16 cellular contexts compared by ENCODE assay signal in genomic region chr20:62584671-62585512, GRCh38. TPM values are rescaled to one million over a fixed set of nuclear protein-coding genes. Genes with fewer than 3 reads are reported as not detected.
DNase-seq lines count a peak whose midpoint lies in the region; ATAC-seq, FAIRE-seq and TF ChIP-seq lines count a peak whose summit lies in the region.
"Had no signal": no experiment of that assay in that cellular context is flagged by ENCODE, and none has a peak within 500 bp of the region (broad histone marks: within the 10 kb centered on the region; RNA-seq: fewer than 3 reads in every experiment).

No MANE protein-coding gene starts in this region.

- intact Hi-C loops in HepG2 (cut with micrococcal nuclease; ENCODE audit: unreplicated experiment), result loop anchor here (5.0 kb wide), 1 partner anchor 63 kb away; no protein-coding TSS in a partner anchor
- intact Hi-C loops in right lobe of liver (cut with DNase I), result no loop called here
- intact Hi-C loops in Panc1 (cut with micrococcal nuclease; ENCODE audit: unreplicated experiment), result no loop called here
- intact Hi-C loops in kidney (cut with DNase I), result no loop called here

- H2BK15ac ChIP-seq in H1 (ENCODE audit: low read length), result peak overlapping the region; percentile 40; the same call in 1 of the 2 replicates

- peak overlapping the region; percentile 73 for H4K91ac ChIP-seq in H1 (replicated peaks; ENCODE audit: insufficient read length, low read length)

- H3K23me2 ChIP-seq in H1 (ENCODE audit: low read depth, low read length), result no peaks in the 10 kb centered on the region

- no peak overlapping the region for H2BK120ac ChIP-seq in H1 (replicated peaks; ENCODE audit: low read depth, low read length)

- H2AK5ac ChIP-seq in H1 (ENCODE audit: low read depth, low read length), result 0 out of 2 replicates have a peak overlapping the region, but pooled peaks have one; percentile 39

- H3K79me2 ChIP-seq in HepG2 (ENCODE audit: insufficient read depth, low read length), result no peaks in the 10 kb centered on the region
- H3K79me2 ChIP-seq in H1 (ENCODE audit: control insufficient read depth in 1 of 2, insufficient read depth in 2 of 2, low read length in 2 of 2), result no peaks in the 10 kb centered on the region

- FAIRE-seq in HepG2 (lab: Jason Lieb, UNC) (peak; percentile 55), H1 (lab: Jason Lieb, UNC) (no peak), kidney (lab: Jason Lieb, UNC) (no peak)

- no peak overlapping the region for H4K5ac ChIP-seq in H1 (ENCODE audit: insufficient read length, low read depth, low read length)

- no peak overlapping the region for H3K4me3 ChIP-seq in HepG2 (replicated peaks in 1 of 3; ENCODE audit: insufficient read depth in 1 of 3, low read depth in 2 of 3, low read length in 3 of 3)
- H3K4me3 ChIP-seq in right lobe of liver, result no peak overlapping the region
- H3K4me3 ChIP-seq in Panc1 (ENCODE audit: low read depth in 2 of 2, low read length in 2 of 2), result no peak overlapping the region
- no peak overlapping the region for H3K4me3 ChIP-seq in H1 (ENCODE audit: extremely low read depth in 1 of 4, insufficient read depth in 2 of 4, low read depth in 3 of 4, low read length in 4 of 4)
- no peak overlapping the region for H3K4me3 ChIP-seq in kidney (ENCODE audit: low read length in 2 of 2)
- H3K4me3 ChIP-seq: BLaER1 had no signal

- H3K4me2 ChIP-seq in HepG2 (ENCODE audit: low read depth, low read length), result no peak overlapping the region
- no peak overlapping the region for H3K4me2 ChIP-seq in H1 (ENCODE audit: insufficient read depth in 1 of 2, low read depth in 2 of 2, low read length in 2 of 2)
- H3K4me2 ChIP-seq: BLaER1, SK-N-SH had no signal

- no peak for TF ChIP-seq CTCF in HepG2 (CRISPR knock-in tag; IDR thresholded peaks at IDR 0.05)
- no peak for TF ChIP-seq CTCF in right lobe of liver (IDR thresholded peaks at IDR 0.05)
- TF ChIP-seq CTCF in Panc1 (IDR thresholded peaks at IDR 0.05), result no peak
- TF ChIP-seq CTCF in H1 (IDR thresholded peaks at IDR 0.05; ENCODE audit: control extremely low read depth in 1 of 3, insufficient read depth in 1 of 3, low read depth in 1 of 3, low read length in 3 of 3), result no peak
- no peak for TF ChIP-seq CTCF in kidney (IDR thresholded peaks at IDR 0.05; ENCODE audit: borderline replicate concordance, extremely low read depth, insufficient read depth)

- no peak for TF ChIP-seq EP300 in HepG2 (IDR thresholded peaks at IDR 0.05; ENCODE audit: low read depth in 2 of 2, low read length in 2 of 2)
- TF ChIP-seq EP300 in HepG2 (CRISPR knock-in tag; IDR thresholded peaks at IDR 0.05; ENCODE audit: borderline replicate concordance), result no peak
- no peak for TF ChIP-seq EP300 in H1 (IDR thresholded peaks at IDR 0.05; ENCODE audit: borderline replicate concordance in 1 of 2, low read depth in 2 of 2, low read length in 2 of 2)

- DNase-seq in HepG2 (ENCODE audit: low spot score), result no peak
- no peak for DNase-seq in right lobe of liver
- no peak for DNase-seq in Panc1 (ENCODE audit: low read depth, low spot score)
- DNase-seq in H1 (ENCODE audit: low read depth in 1 of 2, low spot score in 2 of 2), result no peak
- DNase-seq in iPS-NIHi11 (ENCODE audit: low spot score), result no peak
- DNase-seq in kidney, result no peak
- DNase-seq: DMS 273 treated with DMSO at 0.1 percent for 48 hours, H9, KG1, NCI-H1048, NCI-H146, NCI-H2227 treated with DMSO at 0.1 percent for 48 hours, Right ventricle myocardium superior, SK-N-SH had no signal

- no peak overlapping the region for H3K56ac ChIP-seq in H1 (replicated peaks; ENCODE audit: insufficient read length, low read depth, low read length)

- no peak overlapping the region for H4K8ac ChIP-seq in H1 (ENCODE audit: extremely low read depth, insufficient read depth, low read length)

- POLR2A ChIA-PET in HepG2 (lab: Yijun Ruan, JAX) (no interaction called here), Panc1 (lab: Charles Lee) (no interaction called here), H1 (lab: Charles Lee; ENCODE audit: partially characterized antibody) (no interaction called here)

- no peak overlapping the region for H2BK20ac ChIP-seq in H1 (ENCODE audit: low read length)

- no peaks in the 10 kb centered on the region for H3K9me3 ChIP-seq in HepG2 (ENCODE audit: low read length)
- no peaks in the 10 kb centered on the region for H3K9me3 ChIP-seq in right lobe of liver
- H3K9me3 ChIP-seq in Panc1 (ENCODE audit: control insufficient read depth, insufficient read depth, low read depth, low read length), result no peaks in the 10 kb centered on the region
- H3K9me3 ChIP-seq in H1 (ENCODE audit: insufficient read depth in 2 of 2, low read depth in 1 of 2, low read length in 1 of 2), result no peaks in the 10 kb centered on the region
- no peaks in the 10 kb centered on the region for H3K9me3 ChIP-seq in kidney (ENCODE audit: control insufficient read depth in 1 of 2, low read length in 2 of 2)
- H3K9me3 ChIP-seq: BLaER1, SK-N-SH had no signal

- no peak for TF ChIP-seq RAD21 in HepG2 (CRISPR knock-in tag; IDR thresholded peaks at IDR 0.05)
- TF ChIP-seq RAD21 in H1 (IDR thresholded peaks at IDR 0.05 in 1 of 2, conservative IDR thresholded peaks at IDR 0.05 in 1 of 2; ENCODE audit: low read depth in 2 of 2, low read length in 2 of 2), result no peak

- H3K27ac ChIP-seq in HepG2 (ENCODE audit: extremely low read length, insufficient read depth, low read length), result no peak overlapping the region
- H3K27ac ChIP-seq in right lobe of liver, result no peak overlapping the region
- peak overlapping the region; percentile 69; the same call in 1 of the 2 replicates for H3K27ac ChIP-seq in Panc1 (ENCODE audit: low read length)
- no peak overlapping the region for H3K27ac ChIP-seq in H1 (ENCODE audit: low read depth, low read length)
- H3K27ac ChIP-seq in kidney (ENCODE audit: low read depth in 2 of 2, low read length in 2 of 2), result no peak overlapping the region
- H3K27ac ChIP-seq: BLaER1 had no signal

- CTCF ChIA-PET in HepG2 (lab: Yijun Ruan, JAX; ENCODE audit: low intra/inter-chr PET ratio, low total read pairs), result no interaction called here
- CTCF ChIA-PET in Panc1 (lab: Charles Lee), result no interaction called here
- CTCF ChIA-PET in H1 (lab: Charles Lee; ENCODE audit: partially characterized antibody), result interaction anchor here (0.8 to 7.6 kb wide), 16 partner anchors 9 to 598 kb away, joined by 3 to 45 read pairs (median 4); no protein-coding TSS in a partner anchor

- H3K9ac ChIP-seq in HepG2 (ENCODE audit: insufficient read depth, low read depth, low read length), result no peak overlapping the region
- H3K9ac ChIP-seq in H1 (replicated peaks in 1 of 4; ENCODE audit: extremely low read depth in 1 of 4, low read depth in 3 of 4, low read length in 3 of 4), result no peak overlapping the region
- H3K9ac ChIP-seq in kidney (ENCODE audit: low read length in 2 of 2), result no peak overlapping the region
- H3K9ac ChIP-seq: BLaER1, SK-N-SH had no signal

- ATAC-seq in HepG2, result no peak
- ATAC-seq in right lobe of liver, result no peak
- ATAC-seq in Panc1, result no peak
- ATAC-seq in GM18867 (IDR thresholded peaks at IDR 0.05; ENCODE audit: unreplicated experiment), result no peak

- H3K36me3 ChIP-seq in HepG2 (replicated peaks in 1 of 2; ENCODE audit: control insufficient read depth in 1 of 2, insufficient read depth in 2 of 2, low read length in 2 of 2) (no peaks in the 10 kb centered on the region), right lobe of liver (no peaks in the 10 kb centered on the region), Panc1 (ENCODE audit: control insufficient read depth, insufficient read depth, low read length) (no peaks in the 10 kb centered on the region), H1 (ENCODE audit: control insufficient read depth in 2 of 4, insufficient read depth in 4 of 4, low read length in 3 of 4) (no peaks in the 10 kb centered on the region), kidney (ENCODE audit: control insufficient read depth in 1 of 2, insufficient read depth in 2 of 2, low read length in 2 of 2) (no peaks in the 10 kb centered on the region)
- H3K36me3 ChIP-seq: BLaER1 had no signal

- H4K20me1 ChIP-seq in HepG2 (ENCODE audit: insufficient read depth, low read length), result peaks cover 15% of the 10 kb centered on the region; the same call in 1 of the 2 replicates
- H4K20me1 ChIP-seq in H1 (replicated peaks in 1 of 2; ENCODE audit: control insufficient read depth in 1 of 2, insufficient read depth in 2 of 2, low read length in 2 of 2), result peaks cover 0 to 4% of the 10 kb centered on the region in 2 experiments

- no peaks in the 10 kb centered on the region for H3K79me1 ChIP-seq in H1 (ENCODE audit: low read depth, low read length)

- no peak overlapping the region for H3K18ac ChIP-seq in H1 (ENCODE audit: extremely low read depth, low read length)

- H2BK12ac ChIP-seq in H1 (ENCODE audit: low read depth, low read length), result peak overlapping the region; percentile 50; the same call in 1 of the 2 replicates

- no TSS peak for BruUV-seq in HepG2 (replicated peaks; lab: Mats Ljungman, UMichigan)
- BruUV-seq in Panc1 (replicated peaks; lab: Mats Ljungman, UMichigan), result no TSS peak

- in situ Hi-C loops in HepG2 (cut with HindIII; ENCODE audit: extremely low pct_ligation_motif_present, low pct_unique_long_range_greater_than_20kb), result no loop called here
- in situ Hi-C loops in Panc1 (cut with HindIII; ENCODE audit: low pct_unique_long_range_greater_than_20kb, low sequenced_read_pairs), result no loop called here

- H2AFZ ChIP-seq in HepG2 (ENCODE audit: low read length) (no peak overlapping the region), H1 (ENCODE audit: low read length) (no peak overlapping the region)

- WGBS in HepG2 (ENCODE audit: low lambda C conversion rate), result 9% methylated on average over 19 of the region's 19 CpGs
- 45% methylated on average over 15 of the region's 19 CpGs for WGBS in right lobe of liver (ENCODE audit: insufficient coverage, low coverage, low lambda C conversion rate, missing lambda C conversion rate)
- 81 to 100% methylated on average over 1 to 19 of the region's 19 CpGs for WGBS in H1 (ENCODE audit: extremely low coverage in 1 of 2, insufficient coverage in 1 of 2, insufficient read length in 1 of 2, insufficient replicate concordance in 2 of 2, low coverage in 1 of 2, low lambda C conversion rate in 2 of 2, missing lambda C conversion rate in 1 of 2), 2 experiments

- no peak overlapping the region for H3K14ac ChIP-seq in H1 (ENCODE audit: insufficient read length)

- H2BK5ac ChIP-seq in H1 (ENCODE audit: low read depth, low read length), result peak overlapping the region; percentile 24; the same call in 1 of the 2 replicates

- no peak overlapping the region for H3K4ac ChIP-seq in H1 (replicated peaks; ENCODE audit: insufficient read length, low read depth, low read length)

- TF ChIP-seq POLR2A in HepG2 (IDR thresholded peaks at IDR 0.05; ENCODE audit: insufficient read depth in 1 of 2, low read depth in 2 of 2, low read length in 2 of 2) (no peak), right lobe of liver (IDR thresholded peaks at IDR 0.05) (no peak), H1 (IDR thresholded peaks at IDR 0.05; ENCODE audit: control extremely low read depth in 1 of 2, low read depth in 2 of 2, low read length in 2 of 2) (no peak)

- H3K27me3 ChIP-seq in HepG2 (ENCODE audit: control insufficient read depth in 1 of 2, insufficient read depth in 2 of 2, low read length in 2 of 2), result peaks cover 23 to 94% of the 10 kb centered on the region in 2 experiments
- H3K27me3 ChIP-seq in right lobe of liver, result peaks cover 0 to 5% of the 10 kb centered on the region in 2 donors
- no peaks in the 10 kb centered on the region for H3K27me3 ChIP-seq in Panc1 (ENCODE audit: control insufficient read depth, insufficient read depth, low read length)
- no peaks in the 10 kb centered on the region for H3K27me3 ChIP-seq in H1 (replicated peaks in 1 of 4; ENCODE audit: control insufficient read depth in 3 of 4, extremely low read depth in 1 of 4, insufficient read depth in 3 of 4, low read length in 3 of 4)

- no peak overlapping the region for H3K23ac ChIP-seq in H1 (ENCODE audit: insufficient read length)

- H3K4me1 ChIP-seq in HepG2 (ENCODE audit: insufficient read depth, low read length) (no peaks in the 10 kb centered on the region), right lobe of liver (no peaks in the 10 kb centered on the region), Panc1 (ENCODE audit: control insufficient read depth, insufficient read depth, low read length) (peaks cover 61% of the 10 kb centered on the region), H1 (replicated peaks in 1 of 4; ENCODE audit: control insufficient read depth in 3 of 4, insufficient read depth in 4 of 4, low read length in 3 of 4) (peaks cover 0 to 9% (median 1%) of the 10 kb centered on the region in 4 experiments; a peak in 5 of 7 replicates), kidney (ENCODE audit: control insufficient read depth in 1 of 2, insufficient read depth in 1 of 2, low read depth in 1 of 2, low read length in 2 of 2) (peaks cover 0 to 2% of the 10 kb centered on the region in 2 donors)

RNA-seq across cellular contexts. Expression of gene SLCO4A1, which starts 57.4 kb away (rescaled TPM):
- total RNA-seq in HepG2 (2016; rRNA removed; fragmentation: Illumina TruSeq; extraction: Trizol) (23.8 and 55.5 TPM in 2 replicates), right lobe of liver (1 to 10 TPM in 5 of 6 experiments, under 1 TPM in 1; 0.93 to 8.8 (median 4.3) TPM), Panc1 (2021; ENCODE audit: unreplicated experiment) (167 TPM), kidney (80.3 TPM)
- 21.3 and 22.4 TPM in 2 replicates for total RNA-seq in HepG2 (2016; cell fraction: cytosol; rRNA removed; fragmentation: Illumina TruSeq; extraction: Trizol; ENCODE audit: low read depth)
- 20.7 and 58.6 TPM in 2 replicates for total RNA-seq in HepG2 (2016; cell fraction: insoluble cytoplasmic fraction; rRNA removed; fragmentation: Illumina TruSeq; extraction: Trizol)
- 31.3 and 32.0 TPM in 2 replicates for total RNA-seq in HepG2 (2016; cell fraction: membrane; rRNA removed; fragmentation: Illumina TruSeq; extraction: Trizol)
- total RNA-seq in HepG2 (2016; cell fraction: nucleus; rRNA removed; fragmentation: Illumina TruSeq; extraction: Trizol), result 55.7 and 65.4 TPM in 2 replicates
- polyA plus RNA-seq in HepG2 (2011; rRNA removed) (91.3 and 112 TPM in 2 replicates), H1 (2011; rRNA removed) (10.5 and 13.3 TPM in 2 replicates), kidney (ENCODE audit: insufficient read depth, low read depth, low replicate concordance) (12.4 TPM)
- 53.2 and 96.9 TPM in 2 replicates for polyA plus RNA-seq in HepG2 (2011; cell fraction: cytosol; rRNA removed)
- polyA plus RNA-seq in HepG2 (2011; cell fraction: nucleus; rRNA removed), result 133 and 239 TPM in 2 replicates
- 48.1 and 97.6 TPM in 2 replicates for polyA plus RNA-seq in HepG2 (2012)
- 14.3 and 17.6 TPM in 2 replicates for polyA plus RNA-seq in HepG2 (2016; cell fraction: cytosol; fragmentation: Illumina TruSeq; extraction: Trizol; ENCODE audit: low read depth)
- 25.9 and 26.2 TPM in 2 replicates for polyA plus RNA-seq in HepG2 (2016; cell fraction: insoluble cytoplasmic fraction; fragmentation: Illumina TruSeq; extraction: Trizol; ENCODE audit: low read depth)
- 21.9 and 22.4 TPM in 2 replicates for polyA plus RNA-seq in HepG2 (2016; cell fraction: membrane; fragmentation: Illumina TruSeq; extraction: Trizol; ENCODE audit: low read depth)
- 114 and 125 TPM in 2 replicates for polyA plus RNA-seq in HepG2 (2016; cell fraction: nucleus; fragmentation: Illumina TruSeq; extraction: Trizol; ENCODE audit: insufficient read depth, low read depth)
- polyA minus RNA-seq in HepG2 (2011; rRNA and poly(A)+ RNA removed; ENCODE audit: low replicate concordance), result 44.0 and 104 TPM in 2 replicates
- polyA minus RNA-seq in HepG2 (2011; cell fraction: cytosol; rRNA and poly(A)+ RNA removed), result 27.7 and 39.2 TPM in 2 replicates
- 31.2 and 42.4 TPM in 2 replicates for polyA minus RNA-seq in HepG2 (2011; cell fraction: nucleus; rRNA and poly(A)+ RNA removed)
- polyA plus RNA-seq in Panc1 (2012; ENCODE audit: insufficient read length), result 145 TPM
- total RNA-seq in H1 (2021; fragmentation: NEBNext Ultra II Directional; extraction: Animal tissue kit (Norgen Biotek cat#: 25700)), result 18.2 and 18.5 TPM in 2 replicates
- polyA plus RNA-seq in H1 (2011; cell fraction: cytosol; rRNA removed), result 10.5 TPM
- 30.4 TPM for polyA plus RNA-seq in H1 (2011; cell fraction: nucleus; rRNA removed)
- 15.4 to 21.3 TPM (median 15.8 TPM) in 4 replicates for polyA plus RNA-seq in H1 (2012, experiment 1 of 2)
- polyA plus RNA-seq in H1 (2012, experiment 2 of 2), result 19.2 TPM
- polyA plus RNA-seq in H1 (2013, experiment 1 of 2), result 19.8 TPM
- polyA plus RNA-seq in H1 (2013, experiment 2 of 2), result 21.9 TPM
- polyA minus RNA-seq in H1 (2011; rRNA and poly(A)+ RNA removed), result 6.1 and 7.4 TPM in 2 replicates
- 9.3 TPM for polyA minus RNA-seq in H1 (2011; cell fraction: cytosol; rRNA and poly(A)+ RNA removed)
- polyA minus RNA-seq in H1 (2011; cell fraction: nucleus; rRNA and poly(A)+ RNA removed), result 10.6 TPM
